Comparison of ENCODE assay signal across 8 cellular contexts in the genomic region with DNA sequence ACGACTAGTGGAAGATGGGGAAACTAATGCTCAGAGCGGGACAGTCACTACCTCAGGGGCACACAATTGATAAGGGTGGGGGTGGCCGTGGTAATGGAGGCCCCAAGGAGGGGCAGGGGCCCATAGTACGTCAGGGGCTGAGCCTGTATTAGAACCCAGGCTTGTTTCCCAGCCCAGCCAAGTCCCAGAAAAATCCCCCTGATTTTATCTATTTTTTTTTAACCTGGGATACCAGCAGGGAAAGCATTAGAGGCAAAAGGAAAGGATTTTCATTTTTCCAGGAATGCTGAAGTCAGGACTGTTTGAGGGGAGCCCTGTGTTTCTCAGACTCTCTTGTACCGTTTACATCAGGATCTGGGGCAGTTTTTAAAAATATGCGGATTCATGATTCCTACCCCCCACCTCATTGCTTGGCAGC. TPM values are rescaled to one million over a fixed set of nuclear protein-coding genes. Genes with fewer than 3 reads are reported as not detected.
DNase-seq lines count a peak whose midpoint lies in the region; ATAC-seq, FAIRE-seq and TF ChIP-seq lines count a peak whose summit lies in the region.

No MANE protein-coding gene starts in this region.

- peaks cover 14 to 26% of the 10 kb centered on the region in 2 donors for H3K4me1 ChIP-seq in mucosa of rectum (ENCODE audit: control insufficient read depth in 2 of 2, insufficient read depth in 2 of 2, low read length in 2 of 2)

- H3K27me3 ChIP-seq in HL-60 (ENCODE audit: insufficient read depth, poor library complexity, severe bottlenecking), result no peaks in the 10 kb centered on the region
- no peaks in the 10 kb centered on the region for H3K27me3 ChIP-seq in bronchial epithelial cell (ENCODE audit: control insufficient read depth, insufficient read depth, low read length)
- no peaks in the 10 kb centered on the region for H3K27me3 ChIP-seq in mucosa of rectum (ENCODE audit: control insufficient read depth in 2 of 2, insufficient read depth in 2 of 2, low read length in 2 of 2)

- TF ChIP-seq CTCF in 22Rv1 (IDR thresholded peaks at IDR 0.05), result peak; percentile 43
- no peak for TF ChIP-seq CTCF in HL-60 (IDR thresholded peaks at IDR 0.05; ENCODE audit: insufficient read depth, low read length)
- TF ChIP-seq CTCF in bronchial epithelial cell (IDR thresholded peaks at IDR 0.05; ENCODE audit: insufficient read depth, low read length, severe bottlenecking), result no peak
- TF ChIP-seq CTCF in GM13977 (IDR thresholded peaks at IDR 0.05; ENCODE audit: extremely low read depth, insufficient read depth, missing control alignments), result no peak

- DNase-seq in HL-60 (ENCODE audit: low read depth in 1 of 2, low spot score in 1 of 2) (no peak), bronchial epithelial cell (ENCODE audit: low read depth) (no peak), left lobe of liver (ENCODE audit: low spot score) (no peak), pons (ENCODE audit: low spot score) (no peak), GM13977 (ENCODE audit: low spot score) (no peak)

- no peaks in the 10 kb centered on the region for H3K9me3 ChIP-seq in mucosa of rectum (ENCODE audit: control insufficient read depth in 2 of 2, low read length in 2 of 2)

- no peak for ATAC-seq in left lobe of liver
- ATAC-seq in GM21786 (IDR thresholded peaks at IDR 0.05; ENCODE audit: unreplicated experiment), result no peak

- in situ Hi-C loops in GM13977 (cut with MboI; ENCODE audit: low pct_unique_long_range_greater_than_20kb, low sequenced_read_pairs, unreplicated experiment), result no loop called here

- H3K36me3 ChIP-seq in bronchial epithelial cell (ENCODE audit: control insufficient read depth, insufficient read depth, low read length) (peaks cover 7% of the 10 kb centered on the region), mucosa of rectum (ENCODE audit: control insufficient read depth in 2 of 2, insufficient read depth in 2 of 2, low read length in 2 of 2) (no peaks in the 10 kb centered on the region)

- H3K9ac ChIP-seq in mucosa of rectum (ENCODE audit: low read depth in 1 of 2, low read length in 2 of 2), result peak overlapping the region; percentile 95 to 99

- no peak for FAIRE-seq in bronchial epithelial cell (lab: Jason Lieb, UNC)

- H3K27ac ChIP-seq in 22Rv1 (peak overlapping the region; percentile 91), HL-60 (replicated peaks) (peak overlapping the region; percentile 86), mucosa of rectum (ENCODE audit: low read depth in 2 of 2, low read length in 2 of 2) (peak overlapping the region; percentile 92 to 95)

- H3K4me3 ChIP-seq in HL-60 (replicated peaks; ENCODE audit: insufficient read depth, low read length) (peak overlapping the region; percentile 49), bronchial epithelial cell (ENCODE audit: low read depth, low read length) (peak overlapping the region; percentile 82), mucosa of rectum (ENCODE audit: low read length in 2 of 2) (peak overlapping the region; percentile 93 to 94)

RNA-seq across cellular contexts. Expression of a gene that starts 0.4 kb away (rescaled TPM):
- total RNA-seq in bronchial epithelial cell (under 0.01 TPM in 2 replicates), left lobe of liver (0.45 TPM)

RNA-seq across cellular contexts. Expression of a gene that starts 0.4 kb away (rescaled TPM):
- total RNA-seq in bronchial epithelial cell, result 105 and 192 TPM in 2 replicates
- 29.2 TPM for total RNA-seq in left lobe of liver
